ENCODE assay signal across 15 cellular contexts in genomic region chr1:96473791-96474452, GRCh38.
DNase-seq lines count a peak whose midpoint lies in the region; ATAC-seq and TF ChIP-seq lines count a peak whose summit lies in the region.
"Had no signal": no experiment of that assay in that cellular context is flagged by ENCODE, and none has a peak within 500 bp of the region (broad histone marks: within the 10 kb centered on the region; RNA-seq: fewer than 3 reads in every experiment).

No MANE protein-coding gene starts in this region.

- H3K4me3 ChIP-seq in MG63, result no peak overlapping the region
- H3K4me3 ChIP-seq in mammary epithelial cell (replicated peaks in 1 of 3; ENCODE audit: insufficient read depth in 1 of 3, low read depth in 2 of 3, low read length in 3 of 3), result no peak overlapping the region
- H3K4me3 ChIP-seq: vagina had no signal

- H3K9me3 ChIP-seq in MG63 (no peaks in the 10 kb centered on the region), mammary epithelial cell (replicated peaks; ENCODE audit: insufficient read depth, low read length) (no peaks in the 10 kb centered on the region)
- H3K9me3 ChIP-seq: vagina had no signal

- intact Hi-C loops in Calu3 (cut with micrococcal nuclease; ENCODE audit: unreplicated experiment) (no loop called here), mammary epithelial cell (cut with micrococcal nuclease) (no loop called here)

- H3K4me1 Mint-ChIP-seq in Calu3 (ENCODE audit: low read depth, unreplicated experiment) (peaks cover 41% of the 10 kb centered on the region), nephron progenitor cell (peaks cover 61% of the 10 kb centered on the region)
- H3K4me1 Mint-ChIP-seq: activated CD8-positive, alpha-beta memory T cell treated with anti-CD3 and anti-CD28 coated beads, Interleukin-2, amount 10 ng/mL, durations not matched to agents 7 days and 5 days; activated naive CD8-positive, alpha-beta T cell treated with anti-CD3 and anti-CD28 coated beads for 36 hours had no signal

- no peaks in the 10 kb centered on the region for H3K27me3 Mint-ChIP-seq in Calu3 (ENCODE audit: unreplicated experiment)
- H3K27me3 Mint-ChIP-seq in nephron progenitor cell (ENCODE audit: low read depth, poor library complexity), result no peaks in the 10 kb centered on the region
- H3K27me3 Mint-ChIP-seq: activated CD8-positive, alpha-beta memory T cell treated with anti-CD3 and anti-CD28 coated beads, Interleukin-2, amount 10 ng/mL, durations not matched to agents 7 days and 5 days had no signal

- BruUV-seq in Calu3 (replicated peaks; lab: Mats Ljungman, UMichigan) (no TSS peak), mammary epithelial cell (replicated peaks; lab: Mats Ljungman, UMichigan) (TSS peak; percentile 83)

- peak overlapping the region; percentile 56 for H3K27ac Mint-ChIP-seq in Calu3 (ENCODE audit: unreplicated experiment)
- H3K27ac Mint-ChIP-seq in nephron progenitor cell, result peak overlapping the region; percentile 95
- H3K27ac Mint-ChIP-seq: activated CD8-positive, alpha-beta memory T cell treated with anti-CD3 and anti-CD28 coated beads, Interleukin-2, amount 10 ng/mL, durations not matched to agents 7 days and 5 days; activated naive CD8-positive, alpha-beta T cell treated with anti-CD3 and anti-CD28 coated beads for 36 hours; HFFc6 had no signal

- H3K27me3 ChIP-seq in MG63, result no peaks in the 10 kb centered on the region
- no peaks in the 10 kb centered on the region for H3K27me3 ChIP-seq in mammary epithelial cell (ENCODE audit: insufficient read depth, low read length)
- H3K27me3 ChIP-seq: vagina had no signal

- in situ Hi-C loops in mammary epithelial cell (cut with MboI; ENCODE audit: low sequenced_read_pairs in 2 of 2), result no loop called here

- dilution Hi-C loops in mammary epithelial cell (cut with HindIII; ENCODE audit: low sequenced_read_pairs), result no loop called here

- no peaks in the 10 kb centered on the region for H3K36me3 ChIP-seq in MG63
- H3K36me3 ChIP-seq in mammary epithelial cell (ENCODE audit: insufficient read depth, low read length), result no peaks in the 10 kb centered on the region
- H3K36me3 ChIP-seq: vagina had no signal

- H4K20me1 ChIP-seq in mammary epithelial cell (ENCODE audit: insufficient read depth, low read length), result no peaks in the 10 kb centered on the region

- H2AFZ ChIP-seq in mammary epithelial cell (ENCODE audit: low read depth, low read length), result peak overlapping the region; percentile 72

- H3K4me1 ChIP-seq in mammary epithelial cell (ENCODE audit: insufficient read depth, low read length), result peaks cover 33% of the 10 kb centered on the region
- H3K4me1 ChIP-seq: vagina had no signal

- DNase-seq in Calu3 (no peak), MG63 (peak; percentile 55), mammary epithelial cell (peak; percentile 98), nephron progenitor cell (no peak)
- DNase-seq: activated CD8-positive, alpha-beta memory T cell treated with anti-CD3 and anti-CD28 coated beads, Interleukin-2, amount 10 ng/mL, durations not matched to agents 7 days and 5 days; activated naive CD8-positive, alpha-beta T cell treated with anti-CD3 and anti-CD28 coated beads for 36 hours; HFFc6; Kasumi-1; NCI-H2107; occipital lobe had no signal

- no peak overlapping the region for H3K4me3 Mint-ChIP-seq in Calu3 (ENCODE audit: low read depth, unreplicated experiment)
- peak overlapping the region; percentile 19 for H3K4me3 Mint-ChIP-seq in nephron progenitor cell
- H3K4me3 Mint-ChIP-seq: activated CD8-positive, alpha-beta memory T cell treated with anti-CD3 and anti-CD28 coated beads, Interleukin-2, amount 10 ng/mL, durations not matched to agents 7 days and 5 days; activated naive CD8-positive, alpha-beta T cell treated with anti-CD3 and anti-CD28 coated beads for 36 hours; HFFc6 had no signal

- 18% methylated on average over 7 of the region's 9 CpGs for WGBS in mammary epithelial cell (ENCODE audit: low coverage, missing lambda C conversion rate)

- no peaks in the 10 kb centered on the region for H3K36me3 Mint-ChIP-seq in Calu3 (ENCODE audit: insufficient read depth, unreplicated experiment)
- H3K36me3 Mint-ChIP-seq in nephron progenitor cell (ENCODE audit: low read depth), result peaks cover 27% of the 10 kb centered on the region
- H3K36me3 Mint-ChIP-seq: activated CD8-positive, alpha-beta memory T cell treated with anti-CD3 and anti-CD28 coated beads, Interleukin-2, amount 10 ng/mL, durations not matched to agents 7 days and 5 days; activated naive CD8-positive, alpha-beta T cell treated with anti-CD3 and anti-CD28 coated beads for 36 hours had no signal

- no peaks in the 10 kb centered on the region for H3K79me2 ChIP-seq in mammary epithelial cell (ENCODE audit: insufficient read depth, low read length)

- TF ChIP-seq CTCF in Calu3 (IDR thresholded peaks at IDR 0.05; ENCODE audit: unreplicated experiment) (no peak), mammary epithelial cell (conservative IDR thresholded peaks at IDR 0.05 in 1 of 2, IDR thresholded peaks at IDR 0.05 in 1 of 2; ENCODE audit: extremely low read depth in 1 of 2, insufficient read depth in 1 of 2, low read depth in 1 of 2, low read length in 2 of 2) (no peak), nephron progenitor cell (IDR thresholded peaks at IDR 0.05) (no peak)

- H3K27ac ChIP-seq in mammary epithelial cell (ENCODE audit: insufficient read depth, low read depth, low read length), result peak overlapping the region; percentile 92
- H3K27ac ChIP-seq: vagina had no signal

- H3K9me3 Mint-ChIP-seq in Calu3 (ENCODE audit: low read depth, unreplicated experiment) (peaks cover 6% of the 10 kb centered on the region), nephron progenitor cell (peaks cover 34% of the 10 kb centered on the region)
- H3K9me3 Mint-ChIP-seq: HFFc6 had no signal

- H3K4me2 ChIP-seq in mammary epithelial cell (ENCODE audit: insufficient read depth, low read depth, low read length), result peak overlapping the region; percentile 63

- no peak for ATAC-seq in HG03139 (IDR thresholded peaks at IDR 0.05; ENCODE audit: unreplicated experiment)
- no peak for ATAC-seq in HG03432 (IDR thresholded peaks at IDR 0.05; ENCODE audit: unreplicated experiment)
- ATAC-seq in GM19351 (IDR thresholded peaks at IDR 0.05; ENCODE audit: unreplicated experiment), result no peak
- no peak for ATAC-seq in HG03354 (IDR thresholded peaks at IDR 0.05; ENCODE audit: poor library complexity, severe bottlenecking, unreplicated experiment)
- ATAC-seq: activated CD8-positive, alpha-beta memory T cell treated with anti-CD3 and anti-CD28 coated beads, Interleukin-2, amount 10 ng/mL, durations not matched to agents 7 days and 5 days had no signal

- CTCF ChIA-PET in Calu3 (lab: Charles Lee), result no interaction called here
- CTCF ChIA-PET in mammary epithelial cell (lab: Charles Lee; ENCODE audit: low non-redundant PET), result no interaction called here

- H3K9ac ChIP-seq in mammary epithelial cell (ENCODE audit: insufficient read depth, low read length), result peak overlapping the region; percentile 75

Comparison
In these comparisons a context has a peak if more than half of its experiments do, and no peak if none do; other contexts are left out.
1. DNase-seq: peak in MG63 (single experiment) and mammary epithelial cell (single experiment); none in Calu3 (single experiment) and nephron progenitor cell (single experiment).